17 cellular contexts compared by ENCODE assay signal in genomic region chr1:162916821-162917613, GRCh38. TPM values are rescaled to one million over a fixed set of nuclear protein-coding genes. Genes with fewer than 3 reads are reported as not detected.
DNase-seq lines count a peak whose midpoint lies in the region; ATAC-seq and TF ChIP-seq lines count a peak whose summit lies in the region.
"Had no signal": no experiment of that assay in that cellular context is flagged by ENCODE, and none has a peak within 500 bp of the region (broad histone marks: within the 10 kb centered on the region; RNA-seq: fewer than 3 reads in every experiment).

No MANE protein-coding gene starts in this region.

- H3K79me2 ChIP-seq in mammary epithelial cell (ENCODE audit: insufficient read depth, low read length) = no peaks in the 10 kb centered on the region

- peaks cover 37% of the 10 kb centered on the region for H3K4me1 Mint-ChIP-seq in mesothelial cell of epicardium
- peaks cover 3% of the 10 kb centered on the region for H3K4me1 Mint-ChIP-seq in activated CD4-positive, alpha-beta memory T cell treated with anti-CD3 and anti-CD28 coated beads for 36 hours (ENCODE audit: low read depth)
- H3K4me1 Mint-ChIP-seq: CD8-positive, alpha-beta memory T cell had no signal

- CTCF ChIA-PET in mammary epithelial cell (lab: Charles Lee; ENCODE audit: low non-redundant PET) = no interaction called here
- CTCF ChIA-PET in activated CD4-positive, alpha-beta memory T cell treated with anti-CD3 and anti-CD28 coated beads for 36 hours (lab: Charles Lee) = no interaction called here

- no peaks in the 10 kb centered on the region for H3K36me3 ChIP-seq in mammary epithelial cell (ENCODE audit: insufficient read depth, low read length)
- H3K36me3 ChIP-seq in breast epithelium = no peaks in the 10 kb centered on the region
- H3K36me3 ChIP-seq in gastroesophageal sphincter = no peaks in the 10 kb centered on the region
- H3K36me3 ChIP-seq: BLaER1 treated with 17β-estradiol and CSF1 and Interleukin-3, amounts not matched to agents 10 nM and 100 nM; MG63 had no signal

- H3K4me3 ChIP-seq in mammary epithelial cell (replicated peaks in 1 of 3; ENCODE audit: insufficient read depth in 1 of 3, low read depth in 2 of 3, low read length in 3 of 3) (no peak overlapping the region), breast epithelium (no peak overlapping the region), dorsolateral prefrontal cortex (no peak overlapping the region), gastroesophageal sphincter (no peak overlapping the region)
- H3K4me3 ChIP-seq: BLaER1 treated with 17β-estradiol and CSF1 and Interleukin-3, amounts not matched to agents 10 nM and 100 nM; MG63 had no signal

- H3K9me3 Mint-ChIP-seq in mesothelial cell of epicardium = peaks cover 48% of the 10 kb centered on the region
- H3K9me3 Mint-ChIP-seq in activated CD4-positive, alpha-beta memory T cell treated with anti-CD3 and anti-CD28 coated beads for 36 hours = peaks cover 5% of the 10 kb centered on the region

- no peak for ATAC-seq in gastroesophageal sphincter

- TF ChIP-seq EP300 in gastroesophageal sphincter (IDR thresholded peaks at IDR 0.05) = no peak

- H3K9me3 ChIP-seq in mammary epithelial cell (replicated peaks; ENCODE audit: insufficient read depth, low read length) (peaks cover 4% of the 10 kb centered on the region), breast epithelium (peaks cover 3 to 7% of the 10 kb centered on the region in 2 donors), gastroesophageal sphincter (peaks cover 0 to 9% (median 0%) of the 10 kb centered on the region in 3 donors)

- H3K4me2 ChIP-seq in mammary epithelial cell (ENCODE audit: insufficient read depth, low read depth, low read length) = no peak overlapping the region

- in situ Hi-C loops in mammary epithelial cell (cut with MboI; ENCODE audit: low sequenced_read_pairs in 2 of 2) = no loop called here

- no peaks in the 10 kb centered on the region for H3K27me3 ChIP-seq in mammary epithelial cell (ENCODE audit: insufficient read depth, low read length)
- no peaks in the 10 kb centered on the region for H3K27me3 ChIP-seq in breast epithelium
- H3K27me3 ChIP-seq in dorsolateral prefrontal cortex = no peaks in the 10 kb centered on the region
- H3K27me3 ChIP-seq in gastroesophageal sphincter = no peaks in the 10 kb centered on the region
- H3K27me3 ChIP-seq: BLaER1 treated with 17β-estradiol and CSF1 and Interleukin-3, amounts not matched to agents 10 nM and 100 nM; MG63 had no signal

- peak overlapping the region; percentile 96 for H3K27ac Mint-ChIP-seq in mesothelial cell of epicardium
- H3K27ac Mint-ChIP-seq in activated CD4-positive, alpha-beta memory T cell treated with anti-CD3 and anti-CD28 coated beads for 36 hours = no peak overlapping the region
- H3K27ac Mint-ChIP-seq: CD8-positive, alpha-beta memory T cell had no signal

- intact Hi-C loops in mammary epithelial cell (cut with micrococcal nuclease) = no loop called here
- intact Hi-C loops in breast epithelium (cut with DNase I; ENCODE audit: low total_unique reads) = no loop called here
- intact Hi-C loops in dorsolateral prefrontal cortex (cut with DNase I) = loop anchor here in 1 of 2 donors (2.0 kb wide), 2 partner anchors 116 to 152 kb away; partner anchors contain the start of gene RGS4
- intact Hi-C loops in activated CD4-positive, alpha-beta memory T cell treated with anti-CD3 and anti-CD28 coated beads for 36 hours (cut with micrococcal nuclease) = no loop called here

- peaks cover 27% of the 10 kb centered on the region for H3K36me3 Mint-ChIP-seq in mesothelial cell of epicardium
- H3K36me3 Mint-ChIP-seq in activated CD4-positive, alpha-beta memory T cell treated with anti-CD3 and anti-CD28 coated beads for 36 hours = peaks cover 4% of the 10 kb centered on the region

- H3K9ac ChIP-seq in mammary epithelial cell (ENCODE audit: insufficient read depth, low read length) = no peak overlapping the region
- H3K9ac ChIP-seq: BLaER1 treated with 17β-estradiol and CSF1 and Interleukin-3, amounts not matched to agents 10 nM and 100 nM had no signal

- H3K27ac ChIP-seq in mammary epithelial cell (ENCODE audit: insufficient read depth, low read depth, low read length) (peak overlapping the region; percentile 68), breast epithelium (no peak overlapping the region), dorsolateral prefrontal cortex (peak overlapping the region in 46 of 59 donors; percentile 16 to 88 (median 74)), temporal lobe (ENCODE audit: low read depth, low read length) (peak overlapping the region; percentile 62), gastroesophageal sphincter (no peak overlapping the region)

- DNase-seq in mammary epithelial cell (no peak), breast epithelium (ENCODE audit: low spot score in 2 of 2) (no peak), dorsolateral prefrontal cortex (peak in 7 of 10 donors; percentile 43 to 77 (median 68)), mesothelial cell of epicardium (ENCODE audit: low spot score in 2 of 2, unreplicated experiment in 2 of 2) (no peak), EL (no peak)
- DNase-seq in activated CD4-positive, alpha-beta memory T cell treated with anti-CD3 and anti-CD28 coated beads for 36 hours = no peak
- DNase-seq: CD8-positive, alpha-beta memory T cell; Karpas-422; MG63; NCI-H1092; NCI-H2227 treated with DMSO at 0.1 percent for 48 hours; NCI-H524; SHP77 treated with DMSO at 0.1 percent for 48 hours had no signal

- dilution Hi-C loops in mammary epithelial cell (cut with HindIII; ENCODE audit: low sequenced_read_pairs) = no loop called here

- peak overlapping the region; percentile 68 for H2AFZ ChIP-seq in mammary epithelial cell (ENCODE audit: low read depth, low read length)

- H3K4me1 ChIP-seq in mammary epithelial cell (ENCODE audit: insufficient read depth, low read length) = peaks cover 25% of the 10 kb centered on the region
- no peaks in the 10 kb centered on the region for H3K4me1 ChIP-seq in breast epithelium
- no peaks in the 10 kb centered on the region for H3K4me1 ChIP-seq in gastroesophageal sphincter

- BruUV-seq in mammary epithelial cell (replicated peaks; lab: Mats Ljungman, UMichigan) = no TSS peak

- H3K27me3 Mint-ChIP-seq in mesothelial cell of epicardium (ENCODE audit: low read depth) = no peaks in the 10 kb centered on the region
- H3K27me3 Mint-ChIP-seq in activated CD4-positive, alpha-beta memory T cell treated with anti-CD3 and anti-CD28 coated beads for 36 hours = peaks cover 17% of the 10 kb centered on the region

- TF ChIP-seq POLR2A in breast epithelium (IDR thresholded peaks at IDR 0.05) (no peak), gastroesophageal sphincter (IDR thresholded peaks at IDR 0.05) (no peak)

- 75% methylated on average over 6 of the region's 6 CpGs for WGBS in mammary epithelial cell (ENCODE audit: low coverage, missing lambda C conversion rate)
- 91 to 100% methylated on average over 1 to 4 of the region's 6 CpGs for WGBS in gastroesophageal sphincter (ENCODE audit: low coverage in 1 of 2), 2 donors

- H3K4me3 Mint-ChIP-seq in mesothelial cell of epicardium = no peak overlapping the region
- no peak overlapping the region for H3K4me3 Mint-ChIP-seq in activated CD4-positive, alpha-beta memory T cell treated with anti-CD3 and anti-CD28 coated beads for 36 hours
- H3K4me3 Mint-ChIP-seq: CD8-positive, alpha-beta memory T cell had no signal

- TF ChIP-seq CTCF in mammary epithelial cell (conservative IDR thresholded peaks at IDR 0.05 in 1 of 2, IDR thresholded peaks at IDR 0.05 in 1 of 2; ENCODE audit: extremely low read depth in 1 of 2, insufficient read depth in 1 of 2, low read depth in 1 of 2, low read length in 2 of 2) (no peak), breast epithelium (IDR thresholded peaks at IDR 0.05) (no peak), dorsolateral prefrontal cortex (IDR thresholded peaks at IDR 0.05 in 54 of 56, conservative IDR thresholded peaks at IDR 0.05 in 2 of 56; ENCODE audit: low read depth in 1 of 56, partially characterized antibody in 56 of 56) (no peak), mesothelial cell of epicardium (IDR thresholded peaks at IDR 0.05; ENCODE audit: unreplicated experiment) (no peak), gastroesophageal sphincter (IDR thresholded peaks at IDR 0.05) (no peak)

- POLR2A ChIA-PET in activated CD4-positive, alpha-beta memory T cell treated with anti-CD3 and anti-CD28 coated beads for 36 hours (lab: Charles Lee) = no interaction called here

- no peaks in the 10 kb centered on the region for H4K20me1 ChIP-seq in mammary epithelial cell (ENCODE audit: insufficient read depth, low read length)
- H4K20me1 ChIP-seq: BLaER1 treated with 17β-estradiol and CSF1 and Interleukin-3, amounts not matched to agents 10 nM and 100 nM had no signal

RNA-seq across cellular contexts. Expression of gene CCDC190, which starts 56.0 kb away (rescaled TPM):
- total RNA-seq in mammary epithelial cell = under 1 TPM in 1 of 2 donors, not detected in 1; 0.33 TPM
- not detected for polyA plus RNA-seq in mammary epithelial cell
- polyA minus RNA-seq in mammary epithelial cell = not detected
- not detected for total RNA-seq in breast epithelium
- 1 to 10 TPM in 98 of 120 experiments, under 1 TPM in 21, not detected in 1; 0.52 to 6.7 (median 1.9) TPM for total RNA-seq in dorsolateral prefrontal cortex
- total RNA-seq in mesothelial cell of epicardium = 0.11 to 0.13 TPM in 2 of 3 replicates, not detected in the other
- total RNA-seq in temporal lobe = 0.98 TPM
- not detected for total RNA-seq in gastroesophageal sphincter
- not detected for total RNA-seq in activated CD4-positive, alpha-beta memory T cell treated with anti-CD3 and anti-CD28 coated beads for 36 hours
- total RNA-seq: A172; CD8-positive, alpha-beta memory T cell had no signal
- polyA plus RNA-seq: CD8-positive, alpha-beta memory T cell had no signal

Comparison
In these comparisons a context has a peak if more than half of its experiments do, and no peak if none do; other contexts are left out.
1. H3K27ac ChIP-seq: peak in mammary epithelial cell (single experiment), dorsolateral prefrontal cortex (46 of 59) and temporal lobe (single experiment); none in breast epithelium (0 of 2) and gastroesophageal sphincter (0 of 4).
2. DNase-seq: peak in dorsolateral prefrontal cortex (7 of 10); none in mammary epithelial cell (single experiment), breast epithelium (0 of 2), mesothelial cell of epicardium (0 of 2), activated CD4-positive, alpha-beta memory T cell treated with anti-CD3 and anti-CD28 coated beads for 36 hours (single experiment) and EL (single experiment).